18 cellular contexts compared by ENCODE assay signal in genomic region chr19:41606215-41606837, GRCh38. TPM values are rescaled to one million over a fixed set of nuclear protein-coding genes. Genes with fewer than 3 reads are reported as not detected.
DNase-seq lines count a peak whose midpoint lies in the region; ATAC-seq, FAIRE-seq and TF ChIP-seq lines count a peak whose summit lies in the region.
"Had no signal": no experiment of that assay in that cellular context is flagged by ENCODE, and none has a peak within 500 bp of the region (broad histone marks: within the 10 kb centered on the region; RNA-seq: fewer than 3 reads in every experiment).

No MANE protein-coding gene starts in this region.

- no peak for ATAC-seq in HG02642 (IDR thresholded peaks at IDR 0.05; ENCODE audit: poor library complexity, unreplicated experiment)
- ATAC-seq: CD8-positive, alpha-beta T cell had no signal

- H3K4me1 ChIP-seq in stomach: no peaks in the 10 kb centered on the region
- H3K4me1 ChIP-seq in mesenchymal stem cell (ENCODE audit: control insufficient read depth, insufficient read depth, low read depth, low read length): no peaks in the 10 kb centered on the region
- H3K4me1 ChIP-seq: BLaER1 treated with 17β-estradiol and CSF1 and Interleukin-3, amounts not matched to agents 10 nM and 100 nM had no signal

- H2BK5ac ChIP-seq in mesenchymal stem cell (ENCODE audit: low read depth, low read length, poor library complexity, severe bottlenecking): no peak overlapping the region

- no peaks in the 10 kb centered on the region for H3K4me1 Mint-ChIP-seq in osteocyte (ENCODE audit: unreplicated experiment)
- H3K4me1 Mint-ChIP-seq: B cell, H9 had no signal

- H2AK5ac ChIP-seq in mesenchymal stem cell (ENCODE audit: low read length, severe bottlenecking): no peak overlapping the region

- no peak overlapping the region for H4K8ac ChIP-seq in mesenchymal stem cell (ENCODE audit: low read length)

- no peak overlapping the region for H3K27ac Mint-ChIP-seq in osteocyte (ENCODE audit: unreplicated experiment)
- H3K27ac Mint-ChIP-seq: B cell; CD8-positive, alpha-beta T cell; H9 had no signal

- H3K79me1 ChIP-seq in mesenchymal stem cell (replicated peaks; ENCODE audit: low read length, poor library complexity, severe bottlenecking): no peaks in the 10 kb centered on the region

- H4K91ac ChIP-seq in mesenchymal stem cell (ENCODE audit: low read length): no peak overlapping the region

- no peak overlapping the region for H3K4me2 ChIP-seq in mesenchymal stem cell (ENCODE audit: low read length, poor library complexity, severe bottlenecking)
- H3K4me2 ChIP-seq: BLaER1 treated with 17β-estradiol and CSF1 and Interleukin-3, amounts not matched to agents 10 nM and 100 nM had no signal

- H3K9me3 ChIP-seq in stomach (no peaks in the 10 kb centered on the region), mesenchymal stem cell (ENCODE audit: control insufficient read depth, low read length) (no peaks in the 10 kb centered on the region)

- no peak for TF ChIP-seq CTCF in bronchial epithelial cell (IDR thresholded peaks at IDR 0.05; ENCODE audit: insufficient read depth, low read length, severe bottlenecking)
- no peak for TF ChIP-seq CTCF in osteocyte (IDR thresholded peaks at IDR 0.05)
- no peak for TF ChIP-seq CTCF in stomach (IDR thresholded peaks at IDR 0.05)

- peak; percentile 16 for DNase-seq in activated effector memory CD4-positive, alpha-beta T cell treated with anti-CD3 and anti-CD28 coated beads, Interleukin-2, amount 50 U/mL, for 16 hours
- DNase-seq in activated effector memory CD4-positive, alpha-beta T cell treated with Interleukin-2 at 50 U/mL for 16 hours: no peak
- DNase-seq in bronchial epithelial cell (ENCODE audit: low read depth): no peak
- DNase-seq in osteocyte (ENCODE audit: extremely low spot score, unreplicated experiment): peak; percentile 65
- peak; percentile 11 for DNase-seq in stomach
- no peak for DNase-seq in mesenchymal stem cell
- no peak for DNase-seq in kidney tubule cell (ENCODE audit: low spot score)
- DNase-seq: Calu3, DMS79 treated with DMSO at 0.1 percent for 48 hours, GF-D8 had no signal

- H3K27me3 Mint-ChIP-seq in osteocyte (ENCODE audit: unreplicated experiment): peaks cover 16% of the 10 kb centered on the region

- no peak overlapping the region for H2BK120ac ChIP-seq in mesenchymal stem cell (ENCODE audit: low read depth, low read length)

- H3K36me3 ChIP-seq in bronchial epithelial cell (ENCODE audit: control insufficient read depth, insufficient read depth, low read length) (no peaks in the 10 kb centered on the region), stomach (no peaks in the 10 kb centered on the region), mesenchymal stem cell (ENCODE audit: control insufficient read depth in 1 of 2, insufficient read depth in 2 of 2, low read depth in 1 of 2, low read length in 2 of 2) (no peaks in the 10 kb centered on the region)
- H3K36me3 ChIP-seq: BLaER1 treated with 17β-estradiol and CSF1 and Interleukin-3, amounts not matched to agents 10 nM and 100 nM had no signal

- H3K9me3 Mint-ChIP-seq in osteocyte (ENCODE audit: unreplicated experiment): no peaks in the 10 kb centered on the region
- H3K9me3 Mint-ChIP-seq: CD8-positive, alpha-beta T cell had no signal

- H2AFZ ChIP-seq in mesenchymal stem cell (ENCODE audit: low read depth, low read length): no peak overlapping the region

- no peak overlapping the region for H3K4me3 Mint-ChIP-seq in osteocyte (ENCODE audit: unreplicated experiment)
- H3K4me3 Mint-ChIP-seq: B cell; CD8-positive, alpha-beta T cell; H9 had no signal

- no peak overlapping the region for H2BK12ac ChIP-seq in mesenchymal stem cell (ENCODE audit: low read length in 2 of 2)

- no peak for TF ChIP-seq EP300 in stomach (IDR thresholded peaks at IDR 0.05)

- intact Hi-C loops in stomach (cut with DNase I; ENCODE audit: low total_unique reads): no loop called here

- no peak overlapping the region for H3K4ac ChIP-seq in mesenchymal stem cell (ENCODE audit: low read depth in 1 of 2, low read length in 2 of 2)

- H3K27ac ChIP-seq in stomach (no peak overlapping the region), mesenchymal stem cell (ENCODE audit: low read length, poor library complexity, severe bottlenecking) (no peak overlapping the region)
- H3K27ac ChIP-seq: BLaER1 treated with 17β-estradiol and CSF1 and Interleukin-3, amounts not matched to agents 10 nM and 100 nM had no signal

- H3K18ac ChIP-seq in mesenchymal stem cell (ENCODE audit: low read depth in 1 of 2, low read length in 2 of 2): no peak overlapping the region

- H3K14ac ChIP-seq in mesenchymal stem cell (ENCODE audit: low read length in 2 of 2): no peak overlapping the region

- H3K36me3 Mint-ChIP-seq in osteocyte (ENCODE audit: unreplicated experiment): no peaks in the 10 kb centered on the region
- H3K36me3 Mint-ChIP-seq: CD8-positive, alpha-beta T cell had no signal

- no peak for TF ChIP-seq POLR2A in stomach (IDR thresholded peaks at IDR 0.05)

- FAIRE-seq in bronchial epithelial cell (lab: Jason Lieb, UNC): peak; percentile 64
- FAIRE-seq: H1 had no signal

- no peak overlapping the region for H3K23ac ChIP-seq in mesenchymal stem cell (ENCODE audit: low read length in 2 of 2)

- H3K4me3 ChIP-seq in bronchial epithelial cell (ENCODE audit: low read depth, low read length): no peak overlapping the region
- H3K4me3 ChIP-seq in stomach: no peak overlapping the region
- no peak overlapping the region for H3K4me3 ChIP-seq in mesenchymal stem cell (ENCODE audit: insufficient read depth in 1 of 2, low read depth in 1 of 2, low read length in 2 of 2)
- H3K4me3 ChIP-seq: BLaER1 treated with 17β-estradiol and CSF1 and Interleukin-3, amounts not matched to agents 10 nM and 100 nM had no signal

- no peak overlapping the region for H3K9ac ChIP-seq in mesenchymal stem cell (ENCODE audit: low read length)
- H3K9ac ChIP-seq: BLaER1 treated with 17β-estradiol and CSF1 and Interleukin-3, amounts not matched to agents 10 nM and 100 nM had no signal

- H3K27me3 ChIP-seq in bronchial epithelial cell (ENCODE audit: control insufficient read depth, insufficient read depth, low read length): no peaks in the 10 kb centered on the region
- peaks cover 0 to 38% (median 0%) of the 10 kb centered on the region in 3 donors for H3K27me3 ChIP-seq in stomach
- H3K27me3 ChIP-seq in mesenchymal stem cell (ENCODE audit: control insufficient read depth in 1 of 2, insufficient read depth in 1 of 2, low read length in 2 of 2): peaks cover 21 to 36% of the 10 kb centered on the region in 2 experiments
- H3K27me3 ChIP-seq: BLaER1 treated with 17β-estradiol and CSF1 and Interleukin-3, amounts not matched to agents 10 nM and 100 nM had no signal

- WGBS in stomach, 5 donors: 72 to 88% (median 82%) methylated on average over 4 to 5 of the region's 5 CpGs
- 67% methylated on average over 5 of the region's 5 CpGs for WGBS in mesenchymal stem cell

- H2BK15ac ChIP-seq in mesenchymal stem cell (ENCODE audit: low read depth, poor library complexity, severe bottlenecking): no peak overlapping the region

RNA-seq across cellular contexts. Expression of gene CEACAM4, which starts 20.5 kb away (rescaled TPM):
- not detected in 2 replicates for total RNA-seq in bronchial epithelial cell
- not detected in 2 replicates for total RNA-seq in osteocyte
- total RNA-seq in stomach: 1 to 10 TPM in 2 of 5 donors, not detected in 3; 1.8 to 8.3 TPM
- under 1 TPM in 2 of 3 donors, not detected in 1; 0.63 to 0.92 TPM for polyA plus RNA-seq in stomach
- not detected for polyA plus RNA-seq in mesenchymal stem cell (2013, experiment 1 of 2)
- polyA plus RNA-seq in mesenchymal stem cell (2013, experiment 2 of 2): not detected
- total RNA-seq: A172; B cell; Calu3; CD8-positive, alpha-beta T cell; H1; H9; HT-29 had no signal
- polyA plus RNA-seq: H1 had no signal

RNA-seq across cellular contexts. Expression of gene CEACAM21, which starts 30.4 kb away (rescaled TPM):
- total RNA-seq in bronchial epithelial cell (not detected in 2 replicates), osteocyte (not detected in 2 replicates), stomach (1 to 10 TPM in 1 of 5 donors, not detected in 4; 2.0 TPM)
- 1 to 10 TPM in 1 of 3 donors, under 1 TPM in 1, not detected in 1; 0.63 to 6.1 TPM for polyA plus RNA-seq in stomach
- 0.10 TPM for polyA plus RNA-seq in mesenchymal stem cell (2013, experiment 1 of 2)
- 0.14 TPM for polyA plus RNA-seq in mesenchymal stem cell (2013, experiment 2 of 2)
- total RNA-seq: A172, Calu3, H1, H9, HT-29 had no signal
- polyA plus RNA-seq: H1 had no signal

Comparison
In these comparisons a context has a peak if more than half of its experiments do, and no peak if none do; other contexts are left out.
1. DNase-seq: peak in activated effector memory CD4-positive, alpha-beta T cell treated with anti-CD3 and anti-CD28 coated beads, Interleukin-2, amount 50 U/mL, for 16 hours (single experiment), osteocyte (single experiment) and stomach (single experiment); none in activated effector memory CD4-positive, alpha-beta T cell treated with Interleukin-2 at 50 U/mL for 16 hours (single experiment), bronchial epithelial cell (single experiment), mesenchymal stem cell (single experiment) and kidney tubule cell (single experiment).